In genomic region chr9:92734931-92735906, GRCh38 we compare ENCODE assay signal across 19 cellular contexts. TPM values are rescaled to one million over a fixed set of nuclear protein-coding genes. Genes with fewer than 3 reads are reported as not detected.
A peak's percentile ranks its signal among the peaks of the same experiment; 100 is the strongest.
DNase-seq lines count a peak whose midpoint lies in the region; ATAC-seq and TF ChIP-seq lines count a peak whose summit lies in the region.
"Had no signal": no experiment of that assay in that cellular context is flagged by ENCODE, and none has a peak within 500 bp of the region (broad histone marks: within the 10 kb centered on the region; RNA-seq: fewer than 3 reads in every experiment).

No MANE protein-coding gene starts in this region.

- CTCF ChIA-PET in activated CD8-positive, alpha-beta memory T cell treated with anti-CD3 and anti-CD28 coated beads, Interleukin-2, amount 10 ng/mL, durations not matched to agents 7 days and 5 days (lab: Charles Lee): no interaction called here

- H3K27me3 ChIP-seq in Karpas-422 (ENCODE audit: low read length) (no peaks in the 10 kb centered on the region), endodermal cell (ENCODE audit: control insufficient read depth, insufficient read depth, low read length, poor library complexity, severe bottlenecking) (no peaks in the 10 kb centered on the region)
- H3K27me3 ChIP-seq: adrenal gland, right lobe of liver, tibial nerve had no signal

- no peaks in the 10 kb centered on the region for H3K36me3 ChIP-seq in Karpas-422 (ENCODE audit: insufficient read depth, low read length)
- H3K36me3 ChIP-seq in endodermal cell (ENCODE audit: control insufficient read depth, insufficient read depth, low read length): no peaks in the 10 kb centered on the region
- H3K36me3 ChIP-seq: adrenal gland, lower lobe of right lung, right lobe of liver had no signal

- H3K9ac ChIP-seq in Karpas-422 (ENCODE audit: low read length): peak overlapping the region; percentile 49; the same call in 1 of the 2 replicates
- no peak overlapping the region for H3K9ac ChIP-seq in endodermal cell (ENCODE audit: extremely low read depth, low read length, poor library complexity, severe bottlenecking)

- H3K27ac ChIP-seq in Karpas-422 (ENCODE audit: low read length) (peak overlapping the region; percentile 74), endodermal cell (ENCODE audit: low read depth, low read length) (no peak overlapping the region)
- H3K27ac ChIP-seq: A549, adrenal gland, lower lobe of right lung, right lobe of liver had no signal

- no peaks in the 10 kb centered on the region for H3K36me3 Mint-ChIP-seq in activated CD8-positive, alpha-beta memory T cell treated with anti-CD3 and anti-CD28 coated beads, Interleukin-2, amount 10 ng/mL, durations not matched to agents 7 days and 5 days
- no peaks in the 10 kb centered on the region for H3K36me3 Mint-ChIP-seq in endodermal cell (ENCODE audit: low read depth)

- peaks cover 90% of the 10 kb centered on the region for H3K4me1 ChIP-seq in Karpas-422 (ENCODE audit: low read length)
- H3K4me1 ChIP-seq in endodermal cell (ENCODE audit: control insufficient read depth, insufficient read depth, low read length): peaks cover 4% of the 10 kb centered on the region
- H3K4me1 ChIP-seq: A549, right lobe of liver had no signal

- no peaks in the 10 kb centered on the region for H3K9me3 Mint-ChIP-seq in activated CD8-positive, alpha-beta memory T cell treated with anti-CD3 and anti-CD28 coated beads, Interleukin-2, amount 10 ng/mL, durations not matched to agents 7 days and 5 days (ENCODE audit: low read depth)
- H3K9me3 Mint-ChIP-seq in endodermal cell: no peaks in the 10 kb centered on the region

- DNase-seq in activated CD8-positive, alpha-beta memory T cell treated with anti-CD3 and anti-CD28 coated beads, Interleukin-2, amount 10 ng/mL, durations not matched to agents 7 days and 5 days: no peak
- no peak for DNase-seq in activated CD8-positive, alpha-beta memory T cell treated with anti-CD3 and anti-CD28 coated beads for 24 hours
- DNase-seq in Karpas-422 (peak; percentile 77), endodermal cell (peak; percentile 35), sciatic nerve (ENCODE audit: low spot score) (peak; percentile 21), NCI-H526 (lab: John Stamatoyannopoulos, UW) (no peak), cortex of kidney (lab: John Stamatoyannopoulos, UW) (no peak), globus pallidus (ENCODE audit: low spot score) (no peak)
- DNase-seq: caudate nucleus, EL, foreskin melanocyte, lower lobe of right lung, MM.1S, NCI-H2081 treated with DMSO at 0.1 percent for 48 hours had no signal

- WGBS in endodermal cell (ENCODE audit: insufficient coverage in 1 of 2, insufficient read length in 1 of 2), 2 experiments: 90 to 94% methylated on average over 7 to 14 of the region's 14 CpGs

- H3K4me2 ChIP-seq in Karpas-422 (ENCODE audit: low read depth, low read length, poor library complexity, severe bottlenecking): peak overlapping the region; percentile 47
- H3K4me2 ChIP-seq: A549 had no signal

- no peaks in the 10 kb centered on the region for H3K9me3 ChIP-seq in Karpas-422 (ENCODE audit: low read length)
- H3K9me3 ChIP-seq in endodermal cell (ENCODE audit: control insufficient read depth, low read length): no peaks in the 10 kb centered on the region
- H3K9me3 ChIP-seq: A549, adrenal gland, lower lobe of right lung, right lobe of liver, tibial nerve had no signal

- no peak overlapping the region for H3K4me3 Mint-ChIP-seq in activated CD8-positive, alpha-beta memory T cell treated with anti-CD3 and anti-CD28 coated beads, Interleukin-2, amount 10 ng/mL, durations not matched to agents 7 days and 5 days
- H3K4me3 Mint-ChIP-seq in endodermal cell: no peak overlapping the region

- H3K4me3 ChIP-seq in Karpas-422 (ENCODE audit: low read length) (peak overlapping the region; percentile 12; the same call in 1 of the 2 replicates), endodermal cell (ENCODE audit: low read length) (no peak overlapping the region)
- H3K4me3 ChIP-seq: A549, adrenal gland, lower lobe of right lung, right lobe of liver, tibial nerve had no signal

- H3K79me2 ChIP-seq in Karpas-422 (ENCODE audit: low read length): peaks cover 100% of the 10 kb centered on the region

- no peak overlapping the region for H2AFZ ChIP-seq in Karpas-422 (ENCODE audit: low read length)

- intact Hi-C loops in sciatic nerve (cut with DNase I): no loop called here

- no peaks in the 10 kb centered on the region for H3K27me3 Mint-ChIP-seq in activated CD8-positive, alpha-beta memory T cell treated with anti-CD3 and anti-CD28 coated beads, Interleukin-2, amount 10 ng/mL, durations not matched to agents 7 days and 5 days
- no peaks in the 10 kb centered on the region for H3K27me3 Mint-ChIP-seq in endodermal cell (ENCODE audit: insufficient read depth)

- H3K27ac Mint-ChIP-seq in activated CD8-positive, alpha-beta memory T cell treated with anti-CD3 and anti-CD28 coated beads, Interleukin-2, amount 10 ng/mL, durations not matched to agents 7 days and 5 days: peak overlapping the region; percentile 12
- H3K27ac Mint-ChIP-seq in endodermal cell: peak overlapping the region; percentile 44

- no peaks in the 10 kb centered on the region for H3K9me2 ChIP-seq in Karpas-422 (replicated peaks; ENCODE audit: insufficient read depth, low read length)

- TF ChIP-seq CTCF in endodermal cell (conservative IDR thresholded peaks at IDR 0.05): no peak

- no peak for ATAC-seq in activated CD8-positive, alpha-beta memory T cell treated with anti-CD3 and anti-CD28 coated beads, Interleukin-2, amount 10 ng/mL, durations not matched to agents 7 days and 5 days
- no peak for ATAC-seq in sciatic nerve
- ATAC-seq: HCT116, lower lobe of right lung had no signal

- peaks cover 27% of the 10 kb centered on the region for H4K20me1 ChIP-seq in Karpas-422 (ENCODE audit: insufficient read depth, low read depth, low read length)

- peaks cover 29% of the 10 kb centered on the region for H3K4me1 Mint-ChIP-seq in activated CD8-positive, alpha-beta memory T cell treated with anti-CD3 and anti-CD28 coated beads, Interleukin-2, amount 10 ng/mL, durations not matched to agents 7 days and 5 days
- H3K4me1 Mint-ChIP-seq in endodermal cell: peaks cover 25% of the 10 kb centered on the region

RNA-seq across cellular contexts. Expression of gene BICD2, which starts 29.4 kb away (rescaled TPM):
- 10 to 100 TPM; 26.4 to 27.2 TPM for total RNA-seq in activated CD8-positive, alpha-beta memory T cell treated with anti-CD3 and anti-CD28 coated beads, Interleukin-2, amount 10 ng/mL, durations not matched to agents 7 days and 5 days
- total RNA-seq in Karpas-422 (2014; rRNA removed; shearing (Covaris generic); ENCODE audit: low replicate concordance): 25.6 and 35.4 TPM in 2 replicates
- total RNA-seq in endodermal cell (10 to 100 TPM; 20.7 to 20.9 TPM), sciatic nerve (31.0 TPM)
- 25.4 TPM for polyA plus RNA-seq in endodermal cell (2013, experiment 1 of 2)
- polyA plus RNA-seq in endodermal cell (2013, experiment 2 of 2): 24.1 TPM

Comparison
In these comparisons a context has a peak if more than half of its experiments do, and no peak if none do; other contexts are left out.
1. DNase-seq: peak in Karpas-422 (single experiment), endodermal cell (single experiment) and sciatic nerve (single experiment); none in activated CD8-positive, alpha-beta memory T cell treated with anti-CD3 and anti-CD28 coated beads, Interleukin-2, amount 10 ng/mL, durations not matched to agents 7 days and 5 days (single experiment), activated CD8-positive, alpha-beta memory T cell treated with anti-CD3 and anti-CD28 coated beads for 24 hours (single experiment), NCI-H526 (0 of 2), cortex of kidney (single experiment) and globus pallidus (single experiment).